In the genomic region with DNA sequence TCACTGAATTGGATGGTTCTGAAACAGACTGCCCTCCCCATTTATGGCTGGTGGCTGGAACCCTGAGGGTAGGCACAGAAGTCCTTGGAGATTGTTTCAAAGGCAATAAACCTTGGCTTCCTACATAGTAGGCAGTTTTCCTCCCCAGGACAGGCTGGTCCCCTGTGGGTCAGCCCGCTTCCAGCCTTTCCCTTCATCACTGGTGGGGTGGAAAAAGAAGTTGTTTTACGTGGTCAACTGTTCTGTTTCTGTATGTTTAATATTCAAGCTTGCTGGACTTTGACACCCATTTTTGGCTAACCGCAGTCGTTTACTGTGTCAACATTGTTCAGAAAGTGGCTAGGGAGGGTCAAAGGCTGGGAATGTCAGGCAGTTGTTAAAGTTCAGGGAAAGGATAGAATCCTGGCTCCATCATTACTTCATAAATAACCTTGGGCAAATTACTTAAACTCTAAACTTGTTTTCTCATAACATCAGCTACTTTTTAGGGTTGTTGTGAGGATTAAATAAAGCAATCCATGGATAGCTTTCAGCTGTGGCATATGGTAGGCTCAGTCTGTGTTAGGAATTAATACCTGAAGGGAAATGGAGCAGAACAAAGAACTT, we compare ENCODE assay signal across 8 cellular contexts. TPM values are rescaled to one million over a fixed set of nuclear protein-coding genes. Genes with fewer than 3 reads are reported as not detected.
DNase-seq lines count a peak whose midpoint lies in the region; ATAC-seq and TF ChIP-seq lines count a peak whose summit lies in the region.

No MANE protein-coding gene starts in this region.

- peaks cover 24 to 58% (median 34%) of the 10 kb centered on the region in 4 donors for H3K4me1 Mint-ChIP-seq in CD4-positive, alpha-beta memory T cell
- H3K4me1 Mint-ChIP-seq in IgD-negative memory B cell, result peaks cover 13 to 33% (median 26%) of the 10 kb centered on the region in 3 donors

- TF ChIP-seq CTCF in breast epithelium (IDR thresholded peaks at IDR 0.05), result no peak

- H3K4me1 ChIP-seq in CD4-positive, alpha-beta memory T cell (ENCODE audit: insufficient read depth, low read length), result peaks cover 30% of the 10 kb centered on the region
- no peaks in the 10 kb centered on the region for H3K4me1 ChIP-seq in breast epithelium

- peaks cover 0 to 1% of the 10 kb centered on the region in 2 donors for H3K27me3 Mint-ChIP-seq in CD4-positive, alpha-beta memory T cell
- H3K27me3 Mint-ChIP-seq in IgD-negative memory B cell, result no peaks in the 10 kb centered on the region

- H3K27ac ChIP-seq in CD4-positive, alpha-beta memory T cell (ENCODE audit: low read depth, low read length), result peak overlapping the region; percentile 32
- peak overlapping the region; percentile 78 to 98 for H3K27ac ChIP-seq in breast epithelium

- peaks cover 6% of the 10 kb centered on the region for H3K36me3 ChIP-seq in CD4-positive, alpha-beta memory T cell (ENCODE audit: insufficient read depth, low read length)
- no peaks in the 10 kb centered on the region for H3K36me3 ChIP-seq in breast epithelium

- peak overlapping the region; percentile 18 to 99 (median 57) for H3K4me3 Mint-ChIP-seq in CD4-positive, alpha-beta memory T cell
- peak overlapping the region in 3 of 4 donors; percentile 33 to 98 (median 38) for H3K4me3 Mint-ChIP-seq in IgD-negative memory B cell

- peak overlapping the region in 6 of 7 donors; percentile 84 to 99 (median 99) for H3K27ac Mint-ChIP-seq in CD4-positive, alpha-beta memory T cell
- peak overlapping the region; percentile 20 to 65 (median 45) for H3K27ac Mint-ChIP-seq in IgD-negative memory B cell

- peaks cover 15 to 42% of the 10 kb centered on the region in 2 donors for H3K36me3 Mint-ChIP-seq in CD4-positive, alpha-beta memory T cell
- H3K36me3 Mint-ChIP-seq in IgD-negative memory B cell, result no peaks in the 10 kb centered on the region

- POLR2A ChIA-PET in CD4-positive, alpha-beta memory T cell (lab: Charles Lee; ENCODE audit: partially characterized antibody), result interaction anchor here (2.2 to 6.2 kb wide), 5 partner anchors 12 to 172 kb away, joined by 8 to 153 read pairs (median 47); a partner anchor contains a TSS

- no peak for TF ChIP-seq POLR2A in breast epithelium (IDR thresholded peaks at IDR 0.05)

- no peak for DNase-seq in CD4-positive, alpha-beta memory T cell
- DNase-seq in breast epithelium (ENCODE audit: low spot score in 2 of 2) (no peak), myocyte (ENCODE audit: low read depth) (peak; percentile 21)
- no peak for DNase-seq in activated CD4-positive, CD25-positive, alpha-beta regulatory T cell (lab: John Stamatoyannopoulos, UW)
- no peak for DNase-seq in stimulated activated CD4-positive, alpha-beta T cell treated with anti-CD3 and anti-CD28 coated beads, Interleukin-12 subunit alpha, Interleukin-12 subunit beta, amount 100 ng/mL, for 4 hours

- ATAC-seq in GM21390 (IDR thresholded peaks at IDR 0.05; ENCODE audit: unreplicated experiment) (no peak), GM21786 (IDR thresholded peaks at IDR 0.05; ENCODE audit: unreplicated experiment) (no peak)

- CTCF ChIA-PET in CD4-positive, alpha-beta memory T cell (lab: Charles Lee; ENCODE audit: partially characterized antibody), result interaction anchor here (1.2 to 4.9 kb wide), 3 partner anchors 9 to 135 kb away, joined by 3 to 52 read pairs (median 5); a partner anchor contains a TSS

- H3K27me3 ChIP-seq in CD4-positive, alpha-beta memory T cell (ENCODE audit: insufficient read depth, low read length), result no peaks in the 10 kb centered on the region
- H3K27me3 ChIP-seq in breast epithelium, result no peaks in the 10 kb centered on the region

- no peaks in the 10 kb centered on the region for H3K9me3 ChIP-seq in CD4-positive, alpha-beta memory T cell (ENCODE audit: control insufficient read depth in 1 of 2, low read length in 2 of 2)
- no peaks in the 10 kb centered on the region for H3K9me3 ChIP-seq in breast epithelium

- H3K4me3 ChIP-seq in CD4-positive, alpha-beta memory T cell (ENCODE audit: low read length in 2 of 2), result no peak overlapping the region
- H3K4me3 ChIP-seq in breast epithelium, result peak overlapping the region in 2 of 3 donors; percentile 81 to 97

- no peaks in the 10 kb centered on the region for H3K9me3 Mint-ChIP-seq in CD4-positive, alpha-beta memory T cell
- H3K9me3 Mint-ChIP-seq in IgD-negative memory B cell, result no peaks in the 10 kb centered on the region

- intact Hi-C loops in CD4-positive, alpha-beta memory T cell (cut with micrococcal nuclease), result no loop called here
- intact Hi-C loops in breast epithelium (cut with DNase I; ENCODE audit: low total_unique reads), result no loop called here

RNA-seq across cellular contexts. Expression of a gene that starts 2.4 kb away (rescaled TPM):
- total RNA-seq in CD4-positive, alpha-beta memory T cell, result 10 to 100 TPM; 84.0 to 86.4 TPM
- 10 to 100 TPM; 96.5 to 97.0 TPM for polyA plus RNA-seq in CD4-positive, alpha-beta memory T cell
- 48.1 TPM for polyA plus RNA-seq in IgD-negative memory B cell
- total RNA-seq in breast epithelium (100 to 1,000 TPM in 1 of 3 donors, 10 to 100 TPM in 2; 74.4 to 107 (median 88.5) TPM), myocyte (96.8 and 101 TPM in 2 replicates)
- 80.3 TPM for polyA plus RNA-seq in myocyte (2012)

Comparison
In these comparisons a context has a peak if more than half of its experiments do, and no peak if none do; other contexts are left out.
1. H3K4me3 ChIP-seq: peak in breast epithelium (2 of 3); none in CD4-positive, alpha-beta memory T cell (0 of 2).